ENCODE assay signal across 8 cellular contexts in genomic region chr9:26856413-26857032, GRCh38. TPM values are rescaled to one million over a fixed set of nuclear protein-coding genes. Genes with fewer than 3 reads are reported as not detected.
A peak's percentile ranks its signal among the peaks of the same experiment; 100 is the strongest.
DNase-seq lines count a peak whose midpoint lies in the region; ATAC-seq and TF ChIP-seq lines count a peak whose summit lies in the region.

No MANE protein-coding gene starts in this region.

- no peaks in the 10 kb centered on the region for H3K9me3 ChIP-seq in OCI-LY7 (ENCODE audit: low read length)

- H3K27ac ChIP-seq in OCI-LY7 (ENCODE audit: low read depth, low read length, poor library complexity, severe bottlenecking) (no peak overlapping the region), epithelial cell of prostate (no peak overlapping the region)

- H3K36me3 Mint-ChIP-seq in activated naive CD4-positive, alpha-beta T cell treated with anti-CD3 and anti-CD28 coated beads, Interleukin-2, amount 10 ng/mL, durations not matched to agents 7 days and 5 days = peaks cover 22% of the 10 kb centered on the region

- H2AFZ ChIP-seq in OCI-LY7 (ENCODE audit: low read length) = no peak overlapping the region

- no peak overlapping the region for H3K4me3 Mint-ChIP-seq in activated naive CD4-positive, alpha-beta T cell treated with anti-CD3 and anti-CD28 coated beads, Interleukin-2, amount 10 ng/mL, durations not matched to agents 7 days and 5 days

- DNase-seq in activated naive CD4-positive, alpha-beta T cell treated with anti-CD3 and anti-CD28 coated beads, Interleukin-2, amount 10 ng/mL, durations not matched to agents 7 days and 5 days = peak; percentile 42
- DNase-seq in activated naive CD4-positive, alpha-beta T cell (lab: John Stamatoyannopoulos, UW) = no peak
- DNase-seq in OCI-LY7 (ENCODE audit: low spot score) (peak; percentile 62), epithelial cell of prostate (ENCODE audit: low read depth, low spot score) (peak; percentile 29), pons (ENCODE audit: low spot score) (peak; percentile 37)

- H3K9me3 Mint-ChIP-seq in activated naive CD4-positive, alpha-beta T cell treated with anti-CD3 and anti-CD28 coated beads, Interleukin-2, amount 10 ng/mL, durations not matched to agents 7 days and 5 days = no peaks in the 10 kb centered on the region

- peak; percentile 88 for TF ChIP-seq CTCF in OCI-LY7 (conservative IDR thresholded peaks at IDR 0.05; ENCODE audit: low read length)

- H3K4me1 Mint-ChIP-seq in activated naive CD4-positive, alpha-beta T cell treated with anti-CD3 and anti-CD28 coated beads, Interleukin-2, amount 10 ng/mL, durations not matched to agents 7 days and 5 days = no peaks in the 10 kb centered on the region

- ATAC-seq in GM21529 (IDR thresholded peaks at IDR 0.05; ENCODE audit: unreplicated experiment) = peak; percentile 80
- no peak for ATAC-seq in GM18861 (IDR thresholded peaks at IDR 0.05; ENCODE audit: unreplicated experiment)

- no peak overlapping the region for H3K4me3 ChIP-seq in OCI-LY7 (ENCODE audit: low read depth, low read length, poor library complexity, severe bottlenecking)

- H4K20me1 ChIP-seq in OCI-LY7 (ENCODE audit: insufficient read depth, low read length) = peaks cover 8% of the 10 kb centered on the region; the same call in 1 of the 2 replicates

- no TSS peak for BruUV-seq in OCI-LY7 (replicated peaks; lab: Mats Ljungman, UMichigan)

- CTCF ChIA-PET in activated naive CD4-positive, alpha-beta T cell treated with anti-CD3 and anti-CD28 coated beads, Interleukin-2, amount 10 ng/mL, durations not matched to agents 7 days and 5 days (lab: Charles Lee) = interaction anchor here (1.1 kb wide), 2 partner anchors 10 to 31 kb away, joined by 3 read pairs; no protein-coding TSS in a partner anchor
- CTCF ChIA-PET in OCI-LY7 (lab: Charles Lee; ENCODE audit: unreplicated experiment) = no interaction called here

- no peaks in the 10 kb centered on the region for H3K4me1 ChIP-seq in OCI-LY7 (ENCODE audit: insufficient read depth, low read length, poor library complexity, severe bottlenecking)

- peaks cover 88% of the 10 kb centered on the region for H3K36me3 ChIP-seq in OCI-LY7 (ENCODE audit: insufficient read depth, low read length)

- intact Hi-C loops in OCI-LY7 (cut with micrococcal nuclease; ENCODE audit: unreplicated experiment) = no loop called here

- TF ChIP-seq EP300 in Ishikawa (IDR thresholded peaks at IDR 0.05; ENCODE audit: borderline replicate concordance) = no peak

- no peak overlapping the region for H3K27ac Mint-ChIP-seq in activated naive CD4-positive, alpha-beta T cell treated with anti-CD3 and anti-CD28 coated beads, Interleukin-2, amount 10 ng/mL, durations not matched to agents 7 days and 5 days

- TF ChIP-seq RAD21 in Ishikawa (IDR thresholded peaks at IDR 0.05; ENCODE audit: low read depth) = peak; percentile 70

- POLR2A ChIA-PET in OCI-LY7 (lab: Charles Lee) = no interaction called here

- 0 out of 2 replicates have a peak, but pooled peaks cover 3% of the 10 kb centered on the region for H3K79me2 ChIP-seq in OCI-LY7 (ENCODE audit: insufficient read depth, low read depth, low read length)

- H3K9me2 ChIP-seq in OCI-LY7 (ENCODE audit: insufficient read depth, low read length) = no peaks in the 10 kb centered on the region

- no peak overlapping the region for H3K4me2 ChIP-seq in OCI-LY7 (ENCODE audit: low read length)

- H3K27me3 Mint-ChIP-seq in activated naive CD4-positive, alpha-beta T cell treated with anti-CD3 and anti-CD28 coated beads, Interleukin-2, amount 10 ng/mL, durations not matched to agents 7 days and 5 days = no peaks in the 10 kb centered on the region

TF ChIP-seq in Ishikawa, 13 proteins besides CTCF, POLR2A, EP300 and RAD21:
- TF ChIP-seq TAF1 (IDR thresholded peaks at IDR 0.05; ENCODE audit: low read depth) = no peak
- TF ChIP-seq YY1 (IDR thresholded peaks at IDR 0.05; ENCODE audit: low read depth) = no peak

RNA-seq across cellular contexts. Expression of gene CAAP1, which starts 36.1 kb away (rescaled TPM):
- 38.8 and 52.3 TPM in 2 replicates for total RNA-seq in OCI-LY7 (2014; rRNA removed; shearing (Covaris generic))
- 28.4 and 32.9 TPM in 2 replicates for total RNA-seq in OCI-LY7 (2022)

Comparison
In these comparisons a context has a peak if more than half of its experiments do, and no peak if none do; other contexts are left out.
1. DNase-seq: peak in activated naive CD4-positive, alpha-beta T cell treated with anti-CD3 and anti-CD28 coated beads, Interleukin-2, amount 10 ng/mL, durations not matched to agents 7 days and 5 days (single experiment), OCI-LY7 (single experiment), epithelial cell of prostate (single experiment) and pons (single experiment); none in activated naive CD4-positive, alpha-beta T cell (0 of 4).